In the genomic region with DNA sequence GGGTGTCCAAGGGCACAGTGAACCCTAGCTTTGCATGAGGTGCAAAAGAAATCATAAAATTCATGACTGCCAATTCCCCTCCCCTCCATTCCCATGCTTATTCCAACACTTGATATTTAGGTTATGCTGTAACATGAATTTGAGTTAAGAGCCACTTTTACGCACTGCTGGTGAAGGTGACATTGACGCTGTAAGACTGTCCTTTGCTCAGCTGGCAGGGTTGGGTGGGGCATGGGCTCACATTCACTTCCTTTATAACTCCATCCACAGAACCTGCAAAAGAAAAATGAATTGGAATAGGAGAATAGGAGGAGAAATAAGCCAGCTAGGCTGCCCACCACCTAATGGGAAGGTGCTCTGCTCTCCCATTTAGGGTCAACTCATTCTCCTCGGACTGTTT, we compare ENCODE assay signal across 3 cellular contexts.
TF ChIP-seq lines count a peak whose summit lies in the region.

No MANE protein-coding gene starts in this region.

TF ChIP-seq in A549, 52 proteins besides CTCF, POLR2A, EP300 and RAD21:
- TF ChIP-seq RARB (CRISPR knock-in tag; IDR thresholded peaks at IDR 0.05) (no peak), HEYL (CRISPR knock-in tag; IDR thresholded peaks at IDR 0.05) (no peak), RNF2 (IDR thresholded peaks at IDR 0.05; ENCODE audit: borderline replicate concordance, low read depth) (no peak)
- TF ChIP-seq, protein P1, sequence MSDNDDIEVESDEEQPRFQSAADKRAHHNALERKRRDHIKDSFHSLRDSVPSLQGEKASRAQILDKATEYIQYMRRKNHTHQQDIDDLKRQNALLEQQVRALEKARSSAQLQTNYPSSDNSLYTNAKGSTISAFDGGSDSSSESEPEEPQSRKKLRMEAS (IDR thresholded peaks at IDR 0.05), result no peak
- TF ChIP-seq, protein P2, sequence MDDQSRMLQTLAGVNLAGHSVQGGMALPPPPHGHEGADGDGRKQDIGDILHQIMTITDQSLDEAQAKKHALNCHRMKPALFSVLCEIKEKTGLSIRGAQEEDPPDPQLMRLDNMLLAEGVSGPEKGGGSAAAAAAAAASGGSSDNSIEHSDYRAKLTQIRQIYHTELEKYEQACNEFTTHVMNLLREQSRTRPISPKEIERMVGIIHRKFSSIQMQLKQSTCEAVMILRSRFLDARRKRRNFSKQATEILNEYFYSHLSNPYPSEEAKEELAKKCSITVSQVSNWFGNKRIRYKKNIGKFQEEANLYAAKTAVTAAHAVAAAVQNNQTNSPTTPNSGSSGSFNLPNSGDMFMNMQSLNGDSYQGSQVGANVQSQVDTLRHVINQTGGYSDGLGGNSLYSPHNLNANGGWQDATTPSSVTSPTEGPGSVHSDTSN (IDR thresholded peaks at IDR 0.05), result no peak

TF ChIP-seq in HCT116, 20 proteins besides CTCF, POLR2A, EP300 and RAD21:
- TF ChIP-seq EZH2phosphoT487 (IDR thresholded peaks at IDR 0.05; ENCODE audit: borderline replicate concordance), result no peak
- no peak for TF ChIP-seq FOSL1 (IDR thresholded peaks at IDR 0.05; ENCODE audit: low read depth)
- TF ChIP-seq YY1 (IDR thresholded peaks at IDR 0.05; ENCODE audit: extremely low read depth, insufficient replicate concordance, low read depth, low read length), result no peak
- TF ChIP-seq REST (IDR thresholded peaks at IDR 0.05; ENCODE audit: low read depth), result no peak
- no peak for TF ChIP-seq TCF7L2 (IDR thresholded peaks at IDR 0.05; ENCODE audit: borderline replicate concordance, extremely low read depth, insufficient read depth, insufficient read length)
- no peak for TF ChIP-seq EGR1 (IDR thresholded peaks at IDR 0.05; ENCODE audit: low read depth)
- TF ChIP-seq SP1 (IDR thresholded peaks at IDR 0.05; ENCODE audit: low read depth), result no peak
- TF ChIP-seq SIN3A (IDR thresholded peaks at IDR 0.05; ENCODE audit: low read depth), result no peak
- TF ChIP-seq SRF (IDR thresholded peaks at IDR 0.05; ENCODE audit: low read depth), result no peak
- TF ChIP-seq, protein P3, sequence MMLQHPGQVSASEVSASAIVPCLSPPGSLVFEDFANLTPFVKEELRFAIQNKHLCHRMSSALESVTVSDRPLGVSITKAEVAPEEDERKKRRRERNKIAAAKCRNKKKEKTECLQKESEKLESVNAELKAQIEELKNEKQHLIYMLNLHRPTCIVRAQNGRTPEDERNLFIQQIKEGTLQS (IDR thresholded peaks at IDR 0.05), result no peak
- TF ChIP-seq CEBPB (IDR thresholded peaks at IDR 0.05; ENCODE audit: low read depth), result no peak
- no peak for TF ChIP-seq ZBTB33 (IDR thresholded peaks at IDR 0.05; ENCODE audit: extremely low read depth, insufficient replicate concordance, low read length)

TF ChIP-seq in endothelial cell of umbilical vein, 7 proteins besides CTCF, POLR2A, EP300 and RAD21:
- no peak for TF ChIP-seq GATA2 (IDR thresholded peaks at IDR 0.05; ENCODE audit: insufficient read depth, insufficient read length, low read depth, low read length)
- no peak for TF ChIP-seq EZH2 (IDR thresholded peaks at IDR 0.05; ENCODE audit: borderline replicate concordance, low read depth, low read length, severe bottlenecking)
- no peak for TF ChIP-seq MYC (IDR thresholded peaks at IDR 0.05; ENCODE audit: low read depth, low read length)
- no peak for TF ChIP-seq JUN (IDR thresholded peaks at IDR 0.05; ENCODE audit: borderline replicate concordance, insufficient read depth, insufficient read length, low read depth)
- TF ChIP-seq, protein P1 (IDR thresholded peaks at IDR 0.05; ENCODE audit: insufficient read depth, insufficient read length), result no peak
- no peak for TF ChIP-seq FOS (IDR thresholded peaks at IDR 0.05; ENCODE audit: borderline replicate concordance, insufficient read depth, low read length)
- no peak for TF ChIP-seq POLR2AphosphoS5 (IDR thresholded peaks at IDR 0.05; ENCODE audit: insufficient read depth, low read depth, low read length)
TF ChIP-seq in endothelial cell of umbilical vein: peak in this region for 0.
